ENCODE assay signal across 1 cellular context in genomic region chr16:56635441-56635967, GRCh38.
A peak's percentile ranks its signal among the peaks of the same experiment; 100 is the strongest.
TF ChIP-seq lines count a peak whose summit lies in the region.

No MANE protein-coding gene starts in this region.

TF ChIP-seq in endothelial cell of umbilical vein, 7 proteins besides CTCF, POLR2A, EP300 and RAD21:
- TF ChIP-seq MYC (IDR thresholded peaks at IDR 0.05; ENCODE audit: low read depth, low read length), result no peak
- peak; percentile 11 for TF ChIP-seq MAX (IDR thresholded peaks at IDR 0.05; ENCODE audit: insufficient read depth, insufficient read length)
- TF ChIP-seq EZH2 (IDR thresholded peaks at IDR 0.05; ENCODE audit: borderline replicate concordance, low read depth, low read length, severe bottlenecking), result peak; percentile 92
- no peak for TF ChIP-seq GATA2 (IDR thresholded peaks at IDR 0.05; ENCODE audit: insufficient read depth, insufficient read length, low read depth, low read length)
- TF ChIP-seq POLR2AphosphoS5 (IDR thresholded peaks at IDR 0.05; ENCODE audit: insufficient read depth, low read depth, low read length), result no peak
- no peak for TF ChIP-seq FOS (IDR thresholded peaks at IDR 0.05; ENCODE audit: borderline replicate concordance, insufficient read depth, low read length)
